In genomic region chr2:46966576-46966975, GRCh38 we compare ENCODE assay signal across 19 cellular contexts. TPM values are rescaled to one million over a fixed set of nuclear protein-coding genes. Genes with fewer than 3 reads are reported as not detected.
DNase-seq lines count a peak whose midpoint lies in the region; ATAC-seq, FAIRE-seq and TF ChIP-seq lines count a peak whose summit lies in the region.
"Had no signal": no experiment of that assay in that cellular context is flagged by ENCODE, and none has a peak within 500 bp of the region (broad histone marks: within the 10 kb centered on the region; RNA-seq: fewer than 3 reads in every experiment).

No MANE protein-coding gene starts in this region.

- H3K9me3 ChIP-seq in HepG2 (ENCODE audit: low read length) (no peaks in the 10 kb centered on the region), right lobe of liver (no peaks in the 10 kb centered on the region), lower lobe of right lung (no peaks in the 10 kb centered on the region), vagina (no peaks in the 10 kb centered on the region)
- H3K9me3 ChIP-seq: pancreas, tibial artery had no signal

- TF ChIP-seq POLR2A in HepG2 (IDR thresholded peaks at IDR 0.05; ENCODE audit: insufficient read depth in 1 of 2, low read depth in 2 of 2, low read length in 2 of 2): no peak
- TF ChIP-seq POLR2A in right lobe of liver (IDR thresholded peaks at IDR 0.05): no peak
- TF ChIP-seq POLR2A in vagina (IDR thresholded peaks at IDR 0.05): no peak

- H3K27ac Mint-ChIP-seq in central memory CD8-positive, alpha-beta T cell (ENCODE audit: low read depth): peak overlapping the region; percentile 44
- no peak overlapping the region for H3K27ac Mint-ChIP-seq in activated naive CD8-positive, alpha-beta T cell treated with anti-CD3 and anti-CD28 coated beads for 36 hours
- H3K27ac Mint-ChIP-seq: activated CD8-positive, alpha-beta T cell treated with anti-CD3 and anti-CD28 coated beads, Interleukin-2, amount 10 ng/mL, durations not matched to agents 7 days and 5 days; H9; T-cell had no signal

- no TSS peak for BruUV-seq in HepG2 (replicated peaks; lab: Mats Ljungman, UMichigan)

- peaks cover 4% of the 10 kb centered on the region for H3K36me3 Mint-ChIP-seq in central memory CD8-positive, alpha-beta T cell (ENCODE audit: insufficient read depth)
- H3K36me3 Mint-ChIP-seq in activated naive CD8-positive, alpha-beta T cell treated with anti-CD3 and anti-CD28 coated beads for 36 hours: peaks cover 14% of the 10 kb centered on the region

- H3K27me3 ChIP-seq in HepG2 (ENCODE audit: control insufficient read depth in 1 of 2, insufficient read depth in 2 of 2, low read length in 2 of 2): no peaks in the 10 kb centered on the region
- H3K27me3 ChIP-seq in right lobe of liver: no peaks in the 10 kb centered on the region
- no peaks in the 10 kb centered on the region for H3K27me3 ChIP-seq in lower lobe of right lung (ENCODE audit: low read depth)
- no peaks in the 10 kb centered on the region for H3K27me3 ChIP-seq in vagina
- H3K27me3 ChIP-seq: pancreas, tibial artery had no signal

- H3K4me3 Mint-ChIP-seq in central memory CD8-positive, alpha-beta T cell: no peak overlapping the region
- H3K4me3 Mint-ChIP-seq in activated naive CD8-positive, alpha-beta T cell treated with anti-CD3 and anti-CD28 coated beads for 36 hours: no peak overlapping the region
- H3K4me3 Mint-ChIP-seq: activated CD8-positive, alpha-beta T cell treated with anti-CD3 and anti-CD28 coated beads, Interleukin-2, amount 10 ng/mL, durations not matched to agents 7 days and 5 days; effector memory CD8-positive, alpha-beta T cell; H9; T-cell had no signal

- intact Hi-C loops in HepG2 (cut with micrococcal nuclease; ENCODE audit: unreplicated experiment): no loop called here
- intact Hi-C loops in right lobe of liver (cut with DNase I): no loop called here
- intact Hi-C loops in lower lobe of right lung (cut with DNase I): no loop called here
- intact Hi-C loops in vagina (cut with DNase I): no loop called here

- H3K79me2 ChIP-seq in HepG2 (ENCODE audit: insufficient read depth, low read length): peaks cover 14% of the 10 kb centered on the region

- ATAC-seq in HepG2 (no peak), right lobe of liver (no peak), lower lobe of right lung (no peak), GM18867 (IDR thresholded peaks at IDR 0.05; ENCODE audit: unreplicated experiment) (no peak), GM21619 (IDR thresholded peaks at IDR 0.05; ENCODE audit: unreplicated experiment) (no peak)
- no peak for ATAC-seq in central memory CD8-positive, alpha-beta T cell (replicated peaks; ENCODE audit: extremely low read depth, poor library complexity, severe bottlenecking)
- ATAC-seq: activated CD8-positive, alpha-beta T cell treated with anti-CD3 and anti-CD28 coated beads, Interleukin-2, amount 10 ng/mL, durations not matched to agents 7 days and 5 days; effector memory CD8-positive, alpha-beta T cell; T-cell had no signal

- no peaks in the 10 kb centered on the region for H4K20me1 ChIP-seq in HepG2 (ENCODE audit: insufficient read depth, low read length)

- no peaks in the 10 kb centered on the region for H3K27me3 Mint-ChIP-seq in central memory CD8-positive, alpha-beta T cell
- no peaks in the 10 kb centered on the region for H3K27me3 Mint-ChIP-seq in activated naive CD8-positive, alpha-beta T cell treated with anti-CD3 and anti-CD28 coated beads for 36 hours
- H3K27me3 Mint-ChIP-seq: effector memory CD8-positive, alpha-beta T cell; T-cell had no signal

- H3K4me1 ChIP-seq in HepG2 (ENCODE audit: insufficient read depth, low read length) (peaks cover 95% of the 10 kb centered on the region), right lobe of liver (peaks cover 7 to 74% (median 41%) of the 10 kb centered on the region in 4 donors), lower lobe of right lung (peaks cover 67% of the 10 kb centered on the region), vagina (peaks cover 88% of the 10 kb centered on the region)

- no peak overlapping the region for H3K4me2 ChIP-seq in HepG2 (ENCODE audit: low read depth, low read length)

- no peak overlapping the region for H3K4me3 ChIP-seq in HepG2 (replicated peaks in 1 of 3; ENCODE audit: insufficient read depth in 1 of 3, low read depth in 2 of 3, low read length in 3 of 3)
- no peak overlapping the region for H3K4me3 ChIP-seq in right lobe of liver
- no peak overlapping the region for H3K4me3 ChIP-seq in lower lobe of right lung
- H3K4me3 ChIP-seq in vagina: no peak overlapping the region
- H3K4me3 ChIP-seq: pancreas, tibial artery had no signal

- TF ChIP-seq EP300 in HepG2 (IDR thresholded peaks at IDR 0.05; ENCODE audit: low read depth in 2 of 2, low read length in 2 of 2) (no peak), HepG2 (CRISPR knock-in tag; IDR thresholded peaks at IDR 0.05; ENCODE audit: borderline replicate concordance) (no peak)

- no peaks in the 10 kb centered on the region for H3K9me3 Mint-ChIP-seq in central memory CD8-positive, alpha-beta T cell
- H3K9me3 Mint-ChIP-seq in activated naive CD8-positive, alpha-beta T cell treated with anti-CD3 and anti-CD28 coated beads for 36 hours: no peaks in the 10 kb centered on the region
- H3K9me3 Mint-ChIP-seq: effector memory CD8-positive, alpha-beta T cell; H9; T-cell had no signal

- peaks cover 27% of the 10 kb centered on the region for H3K4me1 Mint-ChIP-seq in central memory CD8-positive, alpha-beta T cell
- peaks cover 12% of the 10 kb centered on the region for H3K4me1 Mint-ChIP-seq in activated naive CD8-positive, alpha-beta T cell treated with anti-CD3 and anti-CD28 coated beads for 36 hours

- WGBS in HepG2 (ENCODE audit: low lambda C conversion rate): 78% methylated on average over 5 of the region's 5 CpGs
- 68% methylated on average over 3 of the region's 5 CpGs for WGBS in right lobe of liver (ENCODE audit: insufficient coverage, low coverage, low lambda C conversion rate, missing lambda C conversion rate)

- no peak for FAIRE-seq in HepG2 (lab: Jason Lieb, UNC)
- FAIRE-seq: pancreas had no signal

- in situ Hi-C loops in HepG2 (cut with HindIII; ENCODE audit: extremely low pct_ligation_motif_present, low pct_unique_long_range_greater_than_20kb): no loop called here

- H3K36me3 ChIP-seq in HepG2 (replicated peaks in 1 of 2; ENCODE audit: control insufficient read depth in 1 of 2, insufficient read depth in 2 of 2, low read length in 2 of 2) (peaks cover 2 to 5% of the 10 kb centered on the region in 2 experiments; a peak in 2 of 5 replicates), right lobe of liver (no peaks in the 10 kb centered on the region), lower lobe of right lung (peaks cover 11% of the 10 kb centered on the region), vagina (no peaks in the 10 kb centered on the region)

- POLR2A ChIA-PET in HepG2 (lab: Yijun Ruan, JAX): interaction anchor here (0.7 to 4.2 kb wide), 3 partner anchors 11 to 50 kb away, joined by 3 to 27 read pairs (median 3); no protein-coding TSS in a partner anchor

- TF ChIP-seq CTCF in HepG2 (CRISPR knock-in tag; IDR thresholded peaks at IDR 0.05): no peak
- TF ChIP-seq CTCF in right lobe of liver (IDR thresholded peaks at IDR 0.05): no peak
- no peak for TF ChIP-seq CTCF in lower lobe of right lung (IDR thresholded peaks at IDR 0.05)
- no peak for TF ChIP-seq CTCF in vagina (IDR thresholded peaks at IDR 0.05)

- TF ChIP-seq RAD21 in HepG2 (CRISPR knock-in tag; IDR thresholded peaks at IDR 0.05): no peak

- CTCF ChIA-PET in HepG2 (lab: Yijun Ruan, JAX; ENCODE audit: low intra/inter-chr PET ratio, low total read pairs): no interaction called here

- H2AFZ ChIP-seq in HepG2 (ENCODE audit: low read length): no peak overlapping the region

- DNase-seq in HepG2 (ENCODE audit: low spot score) (no peak), right lobe of liver (no peak), lower lobe of right lung (no peak), vagina (ENCODE audit: extremely low spot score in 2 of 2) (no peak)
- DNase-seq in central memory CD8-positive, alpha-beta T cell (ENCODE audit: low spot score in 2 of 2): no peak
- DNase-seq in activated naive CD8-positive, alpha-beta T cell treated with anti-CD3 and anti-CD28 coated beads for 36 hours: no peak
- DNase-seq: activated CD8-positive, alpha-beta T cell treated with anti-CD3 and anti-CD28 coated beads, Interleukin-2, amount 10 ng/mL, durations not matched to agents 7 days and 5 days; C1 segment of cervical spinal cord; central memory CD4-positive, alpha-beta T cell; DMS153; effector memory CD8-positive, alpha-beta T cell; H9; NCI-H1930; T-cell had no signal

- H3K27ac ChIP-seq in HepG2 (ENCODE audit: extremely low read length, insufficient read depth, low read length): peak overlapping the region; percentile 92
- peak overlapping the region in 1 of 3 donors; percentile 65 for H3K27ac ChIP-seq in right lobe of liver
- peak overlapping the region; percentile 89 for H3K27ac ChIP-seq in lower lobe of right lung
- peak overlapping the region; percentile 55 for H3K27ac ChIP-seq in vagina
- H3K27ac ChIP-seq: 22Rv1 had no signal

- no peak overlapping the region for H3K9ac ChIP-seq in HepG2 (ENCODE audit: insufficient read depth, low read depth, low read length)

RNA-seq across cellular contexts. Expression of gene TTC7A, which starts 25.6 kb away (rescaled TPM):
- 21.0 and 24.0 TPM in 2 replicates for total RNA-seq in HepG2 (2016; rRNA removed; fragmentation: Illumina TruSeq; extraction: Trizol)
- 8.3 and 8.9 TPM in 2 replicates for total RNA-seq in HepG2 (2016; cell fraction: cytosol; rRNA removed; fragmentation: Illumina TruSeq; extraction: Trizol; ENCODE audit: low read depth)
- 17.8 and 24.5 TPM in 2 replicates for total RNA-seq in HepG2 (2016; cell fraction: insoluble cytoplasmic fraction; rRNA removed; fragmentation: Illumina TruSeq; extraction: Trizol)
- total RNA-seq in HepG2 (2016; cell fraction: membrane; rRNA removed; fragmentation: Illumina TruSeq; extraction: Trizol): 18.3 and 18.8 TPM in 2 replicates
- 28.5 and 28.8 TPM in 2 replicates for total RNA-seq in HepG2 (2016; cell fraction: nucleus; rRNA removed; fragmentation: Illumina TruSeq; extraction: Trizol)
- polyA plus RNA-seq in HepG2 (2011; rRNA removed): 23.7 and 25.2 TPM in 2 replicates
- 16.5 and 24.2 TPM in 2 replicates for polyA plus RNA-seq in HepG2 (2011; cell fraction: cytosol; rRNA removed)
- 65.7 and 80.5 TPM in 2 replicates for polyA plus RNA-seq in HepG2 (2011; cell fraction: nucleus; rRNA removed)
- polyA plus RNA-seq in HepG2 (2012): 20.4 and 24.1 TPM in 2 replicates
- polyA plus RNA-seq in HepG2 (2016; cell fraction: cytosol; fragmentation: Illumina TruSeq; extraction: Trizol; ENCODE audit: low read depth): 5.7 and 5.8 TPM in 2 replicates
- polyA plus RNA-seq in HepG2 (2016; cell fraction: insoluble cytoplasmic fraction; fragmentation: Illumina TruSeq; extraction: Trizol; ENCODE audit: low read depth): 19.1 and 24.2 TPM in 2 replicates
- polyA plus RNA-seq in HepG2 (2016; cell fraction: membrane; fragmentation: Illumina TruSeq; extraction: Trizol; ENCODE audit: low read depth): 11.6 and 14.8 TPM in 2 replicates
- 29.2 and 31.6 TPM in 2 replicates for polyA plus RNA-seq in HepG2 (2016; cell fraction: nucleus; fragmentation: Illumina TruSeq; extraction: Trizol; ENCODE audit: insufficient read depth, low read depth)
- 25.8 and 60.0 TPM in 2 replicates for polyA minus RNA-seq in HepG2 (2011; rRNA and poly(A)+ RNA removed; ENCODE audit: low replicate concordance)
- polyA minus RNA-seq in HepG2 (2011; cell fraction: cytosol; rRNA and poly(A)+ RNA removed): 12.9 and 13.4 TPM in 2 replicates
- polyA minus RNA-seq in HepG2 (2011; cell fraction: nucleus; rRNA and poly(A)+ RNA removed): 37.9 and 48.2 TPM in 2 replicates
- total RNA-seq in right lobe of liver: 10 to 100 TPM in 2 of 6 experiments, 1 to 10 TPM in 4; 7.6 to 15.5 (median 9.8) TPM
- 60.9 TPM for total RNA-seq in lower lobe of right lung
- total RNA-seq in vagina: 38.8 TPM
- total RNA-seq in activated naive CD8-positive, alpha-beta T cell treated with anti-CD3 and anti-CD28 coated beads for 36 hours: 10 to 100 TPM; 55.0 to 56.6 TPM

RNA-seq across cellular contexts. Expression of gene MCFD2, which starts 51.0 kb away (rescaled TPM):
- 191 and 232 TPM in 2 replicates for total RNA-seq in HepG2 (2016; rRNA removed; fragmentation: Illumina TruSeq; extraction: Trizol)
- 20.4 and 23.3 TPM in 2 replicates for total RNA-seq in HepG2 (2016; cell fraction: cytosol; rRNA removed; fragmentation: Illumina TruSeq; extraction: Trizol; ENCODE audit: low read depth)
- 188 and 227 TPM in 2 replicates for total RNA-seq in HepG2 (2016; cell fraction: insoluble cytoplasmic fraction; rRNA removed; fragmentation: Illumina TruSeq; extraction: Trizol)
- 73.2 and 79.2 TPM in 2 replicates for total RNA-seq in HepG2 (2016; cell fraction: membrane; rRNA removed; fragmentation: Illumina TruSeq; extraction: Trizol)
- total RNA-seq in HepG2 (2016; cell fraction: nucleus; rRNA removed; fragmentation: Illumina TruSeq; extraction: Trizol): 172 and 204 TPM in 2 replicates
- polyA plus RNA-seq in HepG2 (2011; rRNA removed): 170 and 183 TPM in 2 replicates
- polyA plus RNA-seq in HepG2 (2011; cell fraction: cytosol; rRNA removed): 120 and 161 TPM in 2 replicates
- polyA plus RNA-seq in HepG2 (2011; cell fraction: nucleus; rRNA removed): 48.7 and 68.4 TPM in 2 replicates
- polyA plus RNA-seq in HepG2 (2012): 135 and 170 TPM in 2 replicates
- 30.7 and 36.6 TPM in 2 replicates for polyA plus RNA-seq in HepG2 (2016; cell fraction: cytosol; fragmentation: Illumina TruSeq; extraction: Trizol; ENCODE audit: low read depth)
- polyA plus RNA-seq in HepG2 (2016; cell fraction: insoluble cytoplasmic fraction; fragmentation: Illumina TruSeq; extraction: Trizol; ENCODE audit: low read depth): 146 TPM in 2 replicates
- polyA plus RNA-seq in HepG2 (2016; cell fraction: membrane; fragmentation: Illumina TruSeq; extraction: Trizol; ENCODE audit: low read depth): 43.2 and 44.0 TPM in 2 replicates
- 201 and 204 TPM in 2 replicates for polyA plus RNA-seq in HepG2 (2016; cell fraction: nucleus; fragmentation: Illumina TruSeq; extraction: Trizol; ENCODE audit: insufficient read depth, low read depth)
- polyA minus RNA-seq in HepG2 (2011; rRNA and poly(A)+ RNA removed; ENCODE audit: low replicate concordance): 95.6 and 263 TPM in 2 replicates
- polyA minus RNA-seq in HepG2 (2011; cell fraction: cytosol; rRNA and poly(A)+ RNA removed): 122 and 129 TPM in 2 replicates
- polyA minus RNA-seq in HepG2 (2011; cell fraction: nucleus; rRNA and poly(A)+ RNA removed): 66.2 and 98.2 TPM in 2 replicates
- 100 to 1,000 TPM in 3 of 6 experiments, 10 to 100 TPM in 3; 85.0 to 147 (median 99.2) TPM for total RNA-seq in right lobe of liver
- total RNA-seq in lower lobe of right lung: 82.3 TPM
- 89.4 TPM for total RNA-seq in vagina
- total RNA-seq in activated naive CD8-positive, alpha-beta T cell treated with anti-CD3 and anti-CD28 coated beads for 36 hours: 10 to 100 TPM; 41.2 to 42.3 TPM
